24 cellular contexts compared by ENCODE assay signal in the genomic region with DNA sequence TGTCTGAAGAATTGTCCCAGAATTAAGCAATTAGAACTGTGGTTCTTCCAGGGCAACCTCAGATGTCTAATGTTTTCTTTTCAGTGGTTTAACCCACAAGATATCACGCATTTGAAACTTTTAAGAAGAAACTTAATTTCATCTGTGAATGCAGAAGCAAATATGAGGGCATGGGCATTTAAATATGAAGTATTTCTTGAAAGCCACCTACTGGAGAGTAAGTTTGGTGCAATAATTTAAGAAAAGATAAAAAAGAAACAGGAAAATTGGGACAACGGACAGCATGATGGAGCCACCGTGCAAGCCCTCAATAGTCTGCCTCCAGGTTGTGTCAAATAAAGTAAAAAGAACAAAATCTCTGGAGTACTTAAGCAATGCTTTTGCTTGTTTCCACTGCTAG. TPM values are rescaled to one million over a fixed set of nuclear protein-coding genes. Genes with fewer than 3 reads are reported as not detected.
DNase-seq lines count a peak whose midpoint lies in the region; ATAC-seq, FAIRE-seq and TF ChIP-seq lines count a peak whose summit lies in the region.
"Had no signal": no experiment of that assay in that cellular context is flagged by ENCODE, and none has a peak within 500 bp of the region (broad histone marks: within the 10 kb centered on the region; RNA-seq: fewer than 3 reads in every experiment).

No MANE protein-coding gene starts in this region.

- H3K4me3 Mint-ChIP-seq in effector memory CD8-positive, alpha-beta T cell: no peak overlapping the region
- H3K4me3 Mint-ChIP-seq: activated CD4-positive, alpha-beta memory T cell treated with anti-CD3 and anti-CD28 coated beads for 36 hours; activated naive CD4-positive, alpha-beta T cell treated with anti-CD3 and anti-CD28 coated beads, Interleukin-2, amount 50 U/mL, for 24 hours; activated T-cell treated with anti-CD3 and anti-CD28 coated beads, Interleukin-2, amount 50 U/mL, for 24 hours; IgD-negative memory B cell; T-cell had no signal

- CTCF ChIA-PET in PC-9 (lab: Charles Lee): no interaction called here
- CTCF ChIA-PET in mammary epithelial cell (lab: Charles Lee; ENCODE audit: low non-redundant PET): no interaction called here

- H3K27me3 ChIP-seq in DND-41 (ENCODE audit: insufficient read depth, low read length, poor library complexity) (no peaks in the 10 kb centered on the region), PC-9 (ENCODE audit: insufficient read depth, low read depth) (peaks cover 54% of the 10 kb centered on the region), mammary epithelial cell (ENCODE audit: insufficient read depth, low read length) (peaks cover 1% of the 10 kb centered on the region)

- no peak overlapping the region for H3K27ac Mint-ChIP-seq in effector memory CD8-positive, alpha-beta T cell
- H3K27ac Mint-ChIP-seq: activated CD4-positive, alpha-beta memory T cell treated with anti-CD3 and anti-CD28 coated beads for 36 hours; activated naive CD4-positive, alpha-beta T cell treated with anti-CD3 and anti-CD28 coated beads, Interleukin-2, amount 50 U/mL, for 24 hours; activated T-cell treated with anti-CD3 and anti-CD28 coated beads, Interleukin-2, amount 50 U/mL, for 24 hours; IgD-negative memory B cell; T-cell had no signal

- H3K4me1 ChIP-seq in DND-41 (ENCODE audit: insufficient read depth, low read length) (no peaks in the 10 kb centered on the region), PC-9 (replicated peaks; ENCODE audit: insufficient read depth) (no peaks in the 10 kb centered on the region), mammary epithelial cell (ENCODE audit: insufficient read depth, low read length) (no peaks in the 10 kb centered on the region)

- WGBS in mammary epithelial cell (ENCODE audit: low coverage, missing lambda C conversion rate): 91% methylated on average over 3 of the region's 3 CpGs

- no peaks in the 10 kb centered on the region for H3K36me3 ChIP-seq in DND-41 (ENCODE audit: insufficient read depth, low read length)
- H3K36me3 ChIP-seq in PC-9 (ENCODE audit: low read depth): no peaks in the 10 kb centered on the region
- H3K36me3 ChIP-seq in mammary epithelial cell (ENCODE audit: insufficient read depth, low read length): no peaks in the 10 kb centered on the region

- no peak overlapping the region for H3K27ac ChIP-seq in DND-41 (ENCODE audit: low read length)
- no peak overlapping the region for H3K27ac ChIP-seq in PC-9
- no peak overlapping the region for H3K27ac ChIP-seq in mammary epithelial cell (ENCODE audit: insufficient read depth, low read depth, low read length)

- no peaks in the 10 kb centered on the region for H3F3A ChIP-seq in PC-9 (ENCODE audit: insufficient read depth, low read depth)

- H3K9me2 ChIP-seq in PC-9 (ENCODE audit: insufficient read depth): no peaks in the 10 kb centered on the region

- no peak for DNase-seq in DND-41
- DNase-seq in PC-9: no peak
- no peak for DNase-seq in fibroblast of the aortic adventitia (ENCODE audit: low read depth)
- DNase-seq in effector memory CD8-positive, alpha-beta T cell: no peak
- DNase-seq in left ventricle myocardium superior: no peak
- no peak for DNase-seq in mammary epithelial cell
- DNase-seq: activated CD4-positive, alpha-beta memory T cell treated with anti-CD3 and anti-CD28 coated beads for 36 hours; activated T-cell treated with anti-CD3 and anti-CD28 coated beads, Interleukin-2, amount 50 U/mL, for 24 hours; GOT3; left colon; NCI-H82; occipital lobe; RPMI8226; stimulated activated CD4-positive, alpha-beta T cell treated with anti-CD3 and anti-CD28 coated beads, Interleukin-4, amount 100 ng/mL, for 4 hours; stimulated activated CD8-positive, alpha-beta memory T cell treated with anti-CD3 and anti-CD28 coated beads, Interleukin-4, amount 100 ng/mL, for 48 hours; substantia nigra; T-cell had no signal

- H3K4me3 ChIP-seq in DND-41 (ENCODE audit: low read depth in 1 of 2, low read length in 2 of 2): no peak overlapping the region
- no peak overlapping the region for H3K4me3 ChIP-seq in PC-9
- no peak overlapping the region for H3K4me3 ChIP-seq in fibroblast of the aortic adventitia (ENCODE audit: low read depth, low read length)
- no peak overlapping the region for H3K4me3 ChIP-seq in mammary epithelial cell (replicated peaks in 1 of 3; ENCODE audit: insufficient read depth in 1 of 3, low read depth in 2 of 3, low read length in 3 of 3)

- H3K9ac ChIP-seq in DND-41 (ENCODE audit: low read depth, low read length) (no peak overlapping the region), mammary epithelial cell (ENCODE audit: insufficient read depth, low read length) (no peak overlapping the region)

- H3K4me1 Mint-ChIP-seq in effector memory CD8-positive, alpha-beta T cell (ENCODE audit: low read depth in 2 of 2): peaks cover 0 to 1% of the 10 kb centered on the region in 2 donors
- H3K4me1 Mint-ChIP-seq: activated naive CD4-positive, alpha-beta T cell treated with anti-CD3 and anti-CD28 coated beads, Interleukin-2, amount 50 U/mL, for 24 hours; IgD-negative memory B cell had no signal

- H4K20me1 ChIP-seq in DND-41 (ENCODE audit: insufficient read depth, low read length) (no peaks in the 10 kb centered on the region), PC-9 (ENCODE audit: insufficient read depth) (no peaks in the 10 kb centered on the region), mammary epithelial cell (ENCODE audit: insufficient read depth, low read length) (no peaks in the 10 kb centered on the region)

- H3K4me2 ChIP-seq in DND-41 (ENCODE audit: insufficient read depth, low read length): no peak overlapping the region
- no peak overlapping the region for H3K4me2 ChIP-seq in PC-9
- no peak overlapping the region for H3K4me2 ChIP-seq in mammary epithelial cell (ENCODE audit: insufficient read depth, low read depth, low read length)

- peaks cover 27 to 46% of the 10 kb centered on the region in 2 donors for H3K27me3 Mint-ChIP-seq in effector memory CD8-positive, alpha-beta T cell

- H2AFZ ChIP-seq in DND-41 (ENCODE audit: low read depth, low read length) (no peak overlapping the region), PC-9 (no peak overlapping the region), mammary epithelial cell (ENCODE audit: low read depth, low read length) (no peak overlapping the region)

- dilution Hi-C loops in mammary epithelial cell (cut with HindIII; ENCODE audit: low sequenced_read_pairs): no loop called here

- intact Hi-C loops in PC-9 (cut with micrococcal nuclease; ENCODE audit: unreplicated experiment): no loop called here
- intact Hi-C loops in left ventricle myocardium superior (cut with micrococcal nuclease): no loop called here
- intact Hi-C loops in mammary epithelial cell (cut with micrococcal nuclease): no loop called here

- H3K36me3 Mint-ChIP-seq in effector memory CD8-positive, alpha-beta T cell (ENCODE audit: insufficient read depth): no peaks in the 10 kb centered on the region
- H3K36me3 Mint-ChIP-seq: activated CD4-positive, alpha-beta memory T cell treated with anti-CD3 and anti-CD28 coated beads for 36 hours; activated naive CD4-positive, alpha-beta T cell treated with anti-CD3 and anti-CD28 coated beads, Interleukin-2, amount 50 U/mL, for 24 hours; T-cell had no signal

- POLR2A ChIA-PET in PC-9 (lab: Charles Lee; ENCODE audit: unreplicated experiment): no interaction called here

- in situ Hi-C loops in mammary epithelial cell (cut with MboI; ENCODE audit: low sequenced_read_pairs in 2 of 2): no loop called here

- H3K79me2 ChIP-seq in DND-41 (ENCODE audit: insufficient read depth, low read length): no peaks in the 10 kb centered on the region
- no peaks in the 10 kb centered on the region for H3K79me2 ChIP-seq in PC-9 (ENCODE audit: low read depth)
- H3K79me2 ChIP-seq in mammary epithelial cell (ENCODE audit: insufficient read depth, low read length): no peaks in the 10 kb centered on the region

- FAIRE-seq in A204.1 (lab: Jason Lieb, UNC): peak; percentile 32
- FAIRE-seq: bronchial epithelial cell had no signal

- 0 out of 3 replicates have a peak, but pooled peaks have one; percentile 17 for ATAC-seq in DND-41 (ENCODE audit: insufficient read depth, low read depth)
- no peak for ATAC-seq in effector memory CD8-positive, alpha-beta T cell (replicated peaks)
- no peak for ATAC-seq in left ventricle myocardium superior
- ATAC-seq in HG02763 (IDR thresholded peaks at IDR 0.05; ENCODE audit: unreplicated experiment): no peak
- ATAC-seq: left colon, T-cell had no signal

- H3K9me3 Mint-ChIP-seq in effector memory CD8-positive, alpha-beta T cell: no peaks in the 10 kb centered on the region
- H3K9me3 Mint-ChIP-seq: activated CD4-positive, alpha-beta memory T cell treated with anti-CD3 and anti-CD28 coated beads for 36 hours; activated naive CD4-positive, alpha-beta T cell treated with anti-CD3 and anti-CD28 coated beads, Interleukin-2, amount 50 U/mL, for 24 hours; activated T-cell treated with anti-CD3 and anti-CD28 coated beads, Interleukin-2, amount 50 U/mL, for 24 hours; T-cell had no signal

- no TSS peak for BruUV-seq in PC-9 (replicated peaks; lab: Mats Ljungman, UMichigan)
- BruUV-seq in mammary epithelial cell (replicated peaks; lab: Mats Ljungman, UMichigan): no TSS peak

- peak; percentile 36 for TF ChIP-seq CTCF in DND-41 (IDR thresholded peaks at IDR 0.05; ENCODE audit: borderline replicate concordance, extremely low read depth, low read length, poor library complexity, severe bottlenecking)
- peak; percentile 59 for TF ChIP-seq CTCF in PC-9 (conservative IDR thresholded peaks at IDR 0.05)
- peak; percentile 29 for TF ChIP-seq CTCF in fibroblast of the aortic adventitia (IDR thresholded peaks at IDR 0.05; ENCODE audit: insufficient read depth, low read length)
- peak in 1 of 2 donors; percentile 13 for TF ChIP-seq CTCF in mammary epithelial cell (conservative IDR thresholded peaks at IDR 0.05 in 1 of 2, IDR thresholded peaks at IDR 0.05 in 1 of 2; ENCODE audit: extremely low read depth in 1 of 2, insufficient read depth in 1 of 2, low read depth in 1 of 2, low read length in 2 of 2)

- no peaks in the 10 kb centered on the region for H3K9me3 ChIP-seq in DND-41 (ENCODE audit: insufficient read depth, low read length, severe bottlenecking)
- no peaks in the 10 kb centered on the region for H3K9me3 ChIP-seq in PC-9 (ENCODE audit: insufficient read depth, low read depth)
- H3K9me3 ChIP-seq in mammary epithelial cell (replicated peaks; ENCODE audit: insufficient read depth, low read length): no peaks in the 10 kb centered on the region

RNA-seq across cellular contexts. Expression of gene CAPSL, which starts 1.2 kb away (rescaled TPM):
- not detected in 2 replicates for total RNA-seq in PC-9 (2021)
- total RNA-seq in fibroblast of the aortic adventitia (ENCODE audit: low replicate concordance): not detected in 2 replicates
- total RNA-seq in left ventricle myocardium superior: not detected
- total RNA-seq in mammary epithelial cell: not detected
- polyA plus RNA-seq in mammary epithelial cell: not detected
- polyA minus RNA-seq in mammary epithelial cell: not detected
- total RNA-seq: bronchial epithelial cell, left colon, occipital lobe, skeletal muscle tissue, T-cell had no signal
- polyA plus RNA-seq: IgD-negative memory B cell had no signal

RNA-seq across cellular contexts. Expression of gene UGT3A1, which starts 51.6 kb away (rescaled TPM):
- total RNA-seq in PC-9 (2021) (not detected in 2 replicates), fibroblast of the aortic adventitia (ENCODE audit: low replicate concordance) (not detected in 2 replicates), left ventricle myocardium superior (not detected), mammary epithelial cell (not detected)
- polyA plus RNA-seq in mammary epithelial cell: not detected
- polyA minus RNA-seq in mammary epithelial cell: not detected
- total RNA-seq: activated CD4-positive, alpha-beta memory T cell treated with anti-CD3 and anti-CD28 coated beads for 36 hours; bronchial epithelial cell; fibroblast of villous mesenchyme; left colon; occipital lobe; T-cell had no signal
- polyA plus RNA-seq: IgD-negative memory B cell had no signal
